In the genomic region with DNA sequence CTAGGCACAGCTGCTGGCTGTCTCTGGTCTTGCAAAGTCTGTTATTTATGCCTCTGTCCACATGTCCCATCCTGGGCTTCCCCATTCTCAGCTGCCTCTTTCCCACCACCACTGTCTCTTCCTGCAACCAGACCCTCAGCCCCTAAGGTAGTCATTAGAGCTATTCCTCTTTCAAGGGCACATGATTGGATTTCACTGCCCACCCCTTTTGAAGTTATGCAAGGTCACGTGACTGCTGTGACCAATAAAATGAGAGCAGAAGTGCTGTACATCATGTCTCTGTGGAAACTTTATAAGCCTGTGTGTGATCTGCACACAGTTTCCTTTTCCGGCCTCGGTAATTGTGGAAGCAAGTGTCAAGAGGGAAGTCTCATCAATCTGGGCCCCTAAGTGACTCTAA, we compare ENCODE assay signal across 15 cellular contexts.
"Had no signal": no experiment of that assay in that cellular context is flagged by ENCODE, and none has a peak within 500 bp of the region (broad histone marks: within the 10 kb centered on the region; RNA-seq: fewer than 3 reads in every experiment).

No MANE protein-coding gene starts in this region.

- ATAC-seq: heart left ventricle; stimulated activated naive CD8-positive, alpha-beta T cell treated with anti-CD3 and anti-CD28 coated beads, Interleukin-15, amount 100 ng/mL, for 72 hours; T-helper 17 cell had no signal

- H3K36me3 ChIP-seq: ascending aorta, cardiac muscle cell, colonic mucosa, heart left ventricle, ovary had no signal

- H3K27me3 ChIP-seq: ascending aorta, cardiac muscle cell, colonic mucosa, ovary, testis had no signal

- H3K4me1 ChIP-seq: ascending aorta, colonic mucosa, heart left ventricle, testis had no signal

- H3K27ac ChIP-seq: ascending aorta, cardiac muscle cell, colonic mucosa, heart left ventricle, ovary, testis had no signal

- H3K9me3 ChIP-seq: ascending aorta, colonic mucosa, heart left ventricle, ovary, testis had no signal

- H3K4me3 ChIP-seq: ascending aorta, cardiac muscle cell, colonic mucosa, heart left ventricle, ovary, testis had no signal

- DNase-seq: activated CD4-positive, alpha-beta memory T cell treated with anti-CD3 and anti-CD28 coated beads for 36 hours; activated CD4-positive, CD25-positive, alpha-beta regulatory T cell treated with anti-CD3 and anti-CD28 coated beads, Interleukin-2, amount 50 U/mL, for 72 hours; activated naive CD8-positive, alpha-beta T cell treated with anti-CD3 and anti-CD28 coated beads, Interleukin-2, amount 10 ng/mL, durations not matched to agents 7 days and 5 days; colonic mucosa; effector CD4-positive, alpha-beta T cell; foreskin melanocyte; heart left ventricle; ovary; stimulated activated CD4-positive, alpha-beta T cell treated with anti-CD3 and anti-CD28 coated beads, Interleukin-2, amount 100 ng/mL, for 48 hours; stimulated activated CD8-positive, alpha-beta memory T cell treated with anti-CD3 and anti-CD28 coated beads, Interleukin-4, amount 100 ng/mL, for 48 hours; stimulated activated naive CD8-positive, alpha-beta T cell treated with anti-CD3 and anti-CD28 coated beads, Interleukin-15, amount 100 ng/mL, for 72 hours; T-helper 17 cell; testis had no signal
